In the genomic region with DNA sequence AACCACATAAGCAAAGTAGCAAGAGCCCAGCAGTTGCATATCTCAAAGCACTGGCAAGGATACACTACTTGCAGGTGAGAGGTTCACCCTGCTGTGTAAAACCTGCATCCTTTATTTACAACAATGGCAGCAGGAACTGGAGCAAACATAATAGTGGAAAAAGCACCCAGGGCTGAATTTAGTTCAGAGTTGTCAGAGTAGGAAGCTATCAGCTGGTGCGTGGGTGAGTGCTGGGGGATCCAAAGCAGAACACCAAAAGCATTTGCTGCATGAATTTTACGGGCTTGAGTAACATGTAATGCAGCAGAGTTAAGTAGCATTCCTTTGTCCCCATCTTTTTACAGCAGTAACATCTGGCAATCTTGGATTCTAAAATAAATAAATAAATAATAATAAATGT, we compare ENCODE assay signal across 26 cellular contexts.
"Had no signal": no experiment of that assay in that cellular context is flagged by ENCODE, and none has a peak within 500 bp of the region (broad histone marks: within the 10 kb centered on the region; RNA-seq: fewer than 3 reads in every experiment).

No MANE protein-coding gene starts in this region.

- ATAC-seq: left colon had no signal

- DNase-seq: activated CD4-positive, alpha-beta memory T cell treated with anti-CD3 and anti-CD28 coated beads for 36 hours; activated CD4-positive, alpha-beta T cell treated with anti-CD3 and anti-CD28 coated beads for 48 hours; activated CD8-positive, alpha-beta memory T cell treated with anti-CD3 and anti-CD28 coated beads, Interleukin-2, amount 50 U/mL, for 4 hours; activated gamma-delta T cell; activated naive CD4-positive, alpha-beta T cell treated with anti-CD3 and anti-CD28 coated beads, Interleukin-2, amount 10 ng/mL, durations not matched to agents 7 days and 5 days; activated naive CD8-positive, alpha-beta T cell treated with anti-CD3 and anti-CD28 coated beads, Interleukin-2, amount 10 ng/mL, durations not matched to agents 7 days and 5 days; activated T-cell treated with anti-CD3 and anti-CD28 coated beads, Interleukin-2, amount 50 U/mL, for 24 hours; effector CD4-positive, alpha-beta T cell; foreskin melanocyte; kidney; left colon; mammary epithelial cell; naive B cell; nephron progenitor cell; ovary; spleen; stimulated activated naive CD4-positive, alpha-beta T cell; SW 1271; T-helper 9 cell had no signal

- H3K27ac ChIP-seq: ascending aorta, cardiac muscle cell, esophagus muscularis mucosa, neutrophil, ovary, prostate gland, spleen, tibial nerve, VCaP had no signal

- H3K9me3 ChIP-seq: ascending aorta, esophagus muscularis mucosa, neutrophil, prostate gland, spleen had no signal

- H3K36me3 ChIP-seq: ascending aorta, cardiac muscle cell, esophagus muscularis mucosa, neutrophil, ovary, prostate gland, spleen, tibial nerve had no signal

- H3K4me1 ChIP-seq: ascending aorta, esophagus muscularis mucosa, prostate gland, spleen, tibial nerve had no signal

- H3K4me3 ChIP-seq: ascending aorta, cardiac muscle cell, esophagus muscularis mucosa, ovary, prostate gland, spleen, tibial nerve had no signal

- H3K27me3 ChIP-seq: ascending aorta, cardiac muscle cell, esophagus muscularis mucosa, ovary, tibial nerve had no signal
